Comparison of ENCODE assay signal across 8 cellular contexts in the genomic region with DNA sequence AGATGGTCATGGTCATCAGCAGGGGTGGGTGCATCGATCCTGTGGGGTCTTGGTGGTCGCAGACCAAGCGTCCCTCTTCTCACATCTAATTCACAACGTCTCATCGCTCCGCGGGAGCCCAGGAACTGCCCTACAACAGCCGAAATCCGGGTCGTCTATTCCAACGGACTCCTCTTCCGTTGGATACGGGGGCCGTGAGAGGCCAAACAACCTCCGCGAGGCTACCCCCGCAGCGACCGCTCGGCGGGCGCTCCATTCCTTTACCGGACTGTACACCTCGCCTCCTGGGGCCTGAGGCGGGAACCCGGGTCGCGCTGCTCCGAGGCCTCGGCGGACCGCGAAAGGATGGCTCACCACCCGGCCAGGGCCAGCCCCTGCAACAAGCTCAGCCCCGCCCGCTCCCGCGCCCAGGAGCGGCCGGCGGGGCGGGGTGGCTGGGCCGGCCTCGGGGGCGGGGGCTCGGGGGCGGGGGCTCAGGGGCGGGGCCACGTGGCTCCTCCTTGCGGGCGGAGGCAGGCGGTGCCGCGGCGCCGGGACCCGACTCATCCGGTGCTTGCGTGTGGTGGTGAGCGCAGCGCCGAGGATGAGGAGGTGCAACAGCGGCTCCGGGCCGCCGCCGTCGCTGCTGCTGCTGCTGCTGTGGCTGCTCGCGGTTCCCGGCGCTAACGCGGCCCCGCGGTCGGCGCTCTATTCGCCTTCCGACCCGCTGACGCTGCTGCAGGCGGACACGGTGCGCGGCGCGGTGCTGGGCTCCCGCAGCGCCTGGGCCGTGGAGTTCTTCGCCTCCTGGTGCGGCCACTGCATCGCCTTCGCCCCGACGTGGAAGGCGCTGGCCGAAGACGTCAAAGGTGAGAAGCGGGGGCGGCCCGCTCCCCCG. TPM values are rescaled to one million over a fixed set of nuclear protein-coding genes. Genes with fewer than 3 reads are reported as not detected.
A peak's percentile ranks its signal among the peaks of the same experiment; 100 is the strongest.
DNase-seq lines count a peak whose midpoint lies in the region; ATAC-seq, FAIRE-seq and TF ChIP-seq lines count a peak whose summit lies in the region.

A gene with protein sequence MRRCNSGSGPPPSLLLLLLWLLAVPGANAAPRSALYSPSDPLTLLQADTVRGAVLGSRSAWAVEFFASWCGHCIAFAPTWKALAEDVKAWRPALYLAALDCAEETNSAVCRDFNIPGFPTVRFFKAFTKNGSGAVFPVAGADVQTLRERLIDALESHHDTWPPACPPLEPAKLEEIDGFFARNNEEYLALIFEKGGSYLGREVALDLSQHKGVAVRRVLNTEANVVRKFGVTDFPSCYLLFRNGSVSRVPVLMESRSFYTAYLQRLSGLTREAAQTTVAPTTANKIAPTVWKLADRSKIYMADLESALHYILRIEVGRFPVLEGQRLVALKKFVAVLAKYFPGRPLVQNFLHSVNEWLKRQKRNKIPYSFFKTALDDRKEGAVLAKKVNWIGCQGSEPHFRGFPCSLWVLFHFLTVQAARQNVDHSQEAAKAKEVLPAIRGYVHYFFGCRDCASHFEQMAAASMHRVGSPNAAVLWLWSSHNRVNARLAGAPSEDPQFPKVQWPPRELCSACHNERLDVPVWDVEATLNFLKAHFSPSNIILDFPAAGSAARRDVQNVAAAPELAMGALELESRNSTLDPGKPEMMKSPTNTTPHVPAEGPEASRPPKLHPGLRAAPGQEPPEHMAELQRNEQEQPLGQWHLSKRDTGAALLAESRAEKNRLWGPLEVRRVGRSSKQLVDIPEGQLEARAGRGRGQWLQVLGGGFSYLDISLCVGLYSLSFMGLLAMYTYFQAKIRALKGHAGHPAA (plus strand): TSS at position 545 of the 877 bp plus-strand sequence. CDS start 39 bp downstream, at position 584.

- H3K27ac ChIP-seq in SU-DHL-6 (ENCODE audit: low read depth, low read length): 0 out of 2 replicates have a peak within 1 kb of the TSS, but pooled peaks have one; percentile 33
- H3K27ac ChIP-seq in pancreas: peak within 1 kb of the TSS; percentile 69 to 94 (median 84)
- H3K27ac ChIP-seq in thyroid gland: peak within 1 kb of the TSS; percentile 73 to 82 (median 77)

- peaks cover 19 to 34% (median 28%) of the 10 kb centered on the region in 3 donors for H3K4me1 ChIP-seq in pancreas
- H3K4me1 ChIP-seq in thyroid gland: peaks cover 0 to 12% of the 10 kb centered on the region in 2 donors

- H2AFZ ChIP-seq in SU-DHL-6 (ENCODE audit: low read depth, low read length, severe bottlenecking): peak within 1 kb of the TSS; percentile 96

- peak; percentile 72 for TF ChIP-seq POLR2A in GM10847 (IDR thresholded peaks at IDR 0.05; ENCODE audit: extremely low read depth, insufficient read length)
- TF ChIP-seq POLR2A in thyroid gland (IDR thresholded peaks at IDR 0.05): peak; percentile 53 to 86

- WGBS in pancreas, 2 donors: 0 to 1% methylated on average over 72 to 104 of the region's 104 CpGs
- WGBS in thyroid gland, 2 donors: 0 to 2% methylated on average over 13 to 23 of the region's 104 CpGs

- no peak for TF ChIP-seq CTCF in SU-DHL-6 (IDR thresholded peaks at IDR 0.05; ENCODE audit: insufficient read depth, low read length, poor library complexity, severe bottlenecking)
- TF ChIP-seq CTCF in pancreas (IDR thresholded peaks at IDR 0.05): no peak
- TF ChIP-seq CTCF in thyroid gland (IDR thresholded peaks at IDR 0.05): peak in 2 of 6 experiments; percentile 16 to 32

- H3K27me3 ChIP-seq in SU-DHL-6 (ENCODE audit: low read length) (no peaks in the 10 kb centered on the region), pancreas (no peaks in the 10 kb centered on the region), thyroid gland (no peaks in the 10 kb centered on the region)

- H3K9me3 Mint-ChIP-seq in activated naive CD8-positive, alpha-beta T cell treated with anti-CD3 and anti-CD28 coated beads, Interleukin-2, amount 10 ng/mL, durations not matched to agents 7 days and 5 days: no peaks in the 10 kb centered on the region

- H3K9me3 ChIP-seq in SU-DHL-6 (ENCODE audit: insufficient read depth, low read length) (no peaks in the 10 kb centered on the region), pancreas (no peaks in the 10 kb centered on the region), thyroid gland (no peaks in the 10 kb centered on the region)

- DNase-seq in NCI-H1092 (lab: John Stamatoyannopoulos, UW) (peak; percentile 76), head of caudate nucleus (peak; percentile 76 to 97 (median 92)), pancreas (peak; percentile 84 to 97 (median 90)), thyroid gland (peak; percentile 83 to 86)
- DNase-seq in activated naive CD8-positive, alpha-beta T cell treated with anti-CD3 and anti-CD28 coated beads, Interleukin-2, amount 10 ng/mL, durations not matched to agents 7 days and 5 days: peak; percentile 91

- no peaks in the 10 kb centered on the region for H3F3A ChIP-seq in SU-DHL-6 (ENCODE audit: insufficient read depth)

- H3K79me2 ChIP-seq in SU-DHL-6 (ENCODE audit: insufficient read depth, low read length): no peaks in the 10 kb centered on the region

- peaks cover 34% of the 10 kb centered on the region for H3K4me1 Mint-ChIP-seq in activated naive CD8-positive, alpha-beta T cell treated with anti-CD3 and anti-CD28 coated beads, Interleukin-2, amount 10 ng/mL, durations not matched to agents 7 days and 5 days

- H3K27me3 Mint-ChIP-seq in activated naive CD8-positive, alpha-beta T cell treated with anti-CD3 and anti-CD28 coated beads, Interleukin-2, amount 10 ng/mL, durations not matched to agents 7 days and 5 days: no peaks in the 10 kb centered on the region

- no peaks in the 10 kb centered on the region for H3K9me2 ChIP-seq in SU-DHL-6 (replicated peaks; ENCODE audit: insufficient read depth, low read length)

- FAIRE-seq in pancreas (lab: Jason Lieb, UNC): no peak

- H3K9ac ChIP-seq in SU-DHL-6 (ENCODE audit: low read length): peak within 1 kb of the TSS; percentile 75

- H3K4me2 ChIP-seq in SU-DHL-6 (ENCODE audit: low read depth, low read length, poor library complexity, severe bottlenecking): peak within 1 kb of the TSS; percentile 76

- H3K4me3 ChIP-seq in SU-DHL-6 (ENCODE audit: insufficient read depth, low read length, poor library complexity, severe bottlenecking): peak within 1 kb of the TSS; percentile 90
- H3K4me3 ChIP-seq in pancreas: peak within 1 kb of the TSS; percentile 88 to 94 (median 91)
- peak within 1 kb of the TSS; percentile 27 to 83 (median 64) for H3K4me3 ChIP-seq in thyroid gland (replicated peaks in 1 of 3)

- POLR2A ChIA-PET in activated naive CD8-positive, alpha-beta T cell treated with anti-CD3 and anti-CD28 coated beads, Interleukin-2, amount 10 ng/mL, durations not matched to agents 7 days and 5 days (lab: Charles Lee): interaction anchor here (0.8 to 1.9 kb wide), 5 partner anchors 9 to 272 kb away, joined by 4 to 15 read pairs (median 6); a partner anchor contains a TSS

- H3K27ac Mint-ChIP-seq in activated naive CD8-positive, alpha-beta T cell treated with anti-CD3 and anti-CD28 coated beads, Interleukin-2, amount 10 ng/mL, durations not matched to agents 7 days and 5 days: peak within 1 kb of the TSS; percentile 92

- peak within 1 kb of the TSS; percentile 97 for H3K4me3 Mint-ChIP-seq in activated naive CD8-positive, alpha-beta T cell treated with anti-CD3 and anti-CD28 coated beads, Interleukin-2, amount 10 ng/mL, durations not matched to agents 7 days and 5 days

- H4K20me1 ChIP-seq in SU-DHL-6 (ENCODE audit: low read depth, low read length): no peaks in the 10 kb centered on the region

- H3K36me3 Mint-ChIP-seq in activated naive CD8-positive, alpha-beta T cell treated with anti-CD3 and anti-CD28 coated beads, Interleukin-2, amount 10 ng/mL, durations not matched to agents 7 days and 5 days: peaks cover 5% of the 10 kb centered on the region

- ATAC-seq in HG02588 (IDR thresholded peaks at IDR 0.05; ENCODE audit: unreplicated experiment): peak; percentile 93
- peak; percentile 92 for ATAC-seq in activated naive CD8-positive, alpha-beta T cell treated with anti-CD3 and anti-CD28 coated beads, Interleukin-2, amount 10 ng/mL, durations not matched to agents 7 days and 5 days (ENCODE audit: low read depth)
- peak; percentile 67 to 81 (median 74) for ATAC-seq in pancreas

- H3K36me3 ChIP-seq in SU-DHL-6 (ENCODE audit: low read length): no peaks in the 10 kb centered on the region
- H3K36me3 ChIP-seq in pancreas: no peaks in the 10 kb centered on the region
- no peaks in the 10 kb centered on the region for H3K36me3 ChIP-seq in thyroid gland

- intact Hi-C loops in head of caudate nucleus (cut with DNase I): loop anchor here (10.0 kb wide), 1 partner anchor 1130 kb away; a partner anchor contains a TSS
- intact Hi-C loops in pancreas (cut with DNase I): no loop called here
- intact Hi-C loops in thyroid gland (cut with DNase I): no loop called here

RNA-seq across cellular contexts. Expression of the gene that starts here (rescaled TPM):
- 10 to 100 TPM; 22.8 to 27.1 TPM for total RNA-seq in activated naive CD8-positive, alpha-beta T cell treated with anti-CD3 and anti-CD28 coated beads, Interleukin-2, amount 10 ng/mL, durations not matched to agents 7 days and 5 days
- total RNA-seq in pancreas (100 to 1,000 TPM in 4 of 6 donors, 10 to 100 TPM in 2; 67.5 to 143 (median 123) TPM), thyroid gland (10 to 100 TPM; 19.6 to 45.2 (median 28.4) TPM)
- polyA plus RNA-seq in pancreas: 100 to 1,000 TPM in 1 of 2 donors, 10 to 100 TPM in 1; 85.1 to 117 TPM

Comparison
In these comparisons a context has a peak if more than half of its experiments do, and no peak if none do; other contexts are left out.
1. Peak in every context shown above with its lines: DNase-seq, ATAC-seq, H3K4me3 ChIP-seq and H3K27ac ChIP-seq.
2. H3K27ac ChIP-seq: peak in every context shown above with its lines; median percentile 84 in pancreas; 77 in thyroid gland; 33 in SU-DHL-6.